Comparison of ENCODE assay signal across 1 cellular context in the genomic region with DNA sequence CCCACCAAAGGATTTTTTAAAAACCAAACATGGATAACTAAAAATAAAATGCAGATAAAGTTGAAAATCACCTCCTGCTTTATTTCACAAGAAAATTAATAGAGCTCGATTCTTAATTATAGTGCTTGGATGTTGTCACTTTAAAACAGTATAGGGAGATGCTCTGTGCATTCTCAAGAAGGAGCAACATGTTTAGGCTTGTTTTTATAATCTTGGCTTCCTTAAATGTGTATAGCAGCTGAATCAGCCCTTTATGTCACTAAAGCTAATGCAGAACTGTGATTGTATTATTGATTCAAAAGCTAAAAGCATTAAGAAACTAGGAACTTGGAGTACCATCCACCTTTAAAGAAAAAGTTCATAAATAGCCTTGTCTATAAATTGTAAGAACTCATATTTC.
TF ChIP-seq lines count a peak whose summit lies in the region.

No MANE protein-coding gene starts in this region.

TF ChIP-seq in IMR-90, 13 proteins besides CTCF, POLR2A, EP300 and RAD21:
- TF ChIP-seq MAFK (IDR thresholded peaks at IDR 0.05; ENCODE audit: low read depth, low read length) (no peak), NFE2L2 (IDR thresholded peaks at IDR 0.05; ENCODE audit: low read depth, low read length) (no peak), USF2 (IDR thresholded peaks at IDR 0.05; ENCODE audit: low read depth, low read length) (no peak), RFX5 (IDR thresholded peaks at IDR 0.05; ENCODE audit: low read depth, low read length) (no peak), MXI1 (IDR thresholded peaks at IDR 0.05; ENCODE audit: borderline replicate concordance, low read depth, low read length) (no peak), CHD1 (IDR thresholded peaks at IDR 0.05; ENCODE audit: low read depth, low read length) (no peak), BHLHE40 (IDR thresholded peaks at IDR 0.05; ENCODE audit: low read depth, low read length) (no peak), CEBPB (IDR thresholded peaks at IDR 0.05; ENCODE audit: low read depth, low read length) (no peak), ELK1 (IDR thresholded peaks at IDR 0.05; ENCODE audit: borderline replicate concordance, low read depth, low read length) (no peak), RCOR1 (IDR thresholded peaks at IDR 0.05; ENCODE audit: insufficient replicate concordance, low read length) (no peak), MAZ (IDR thresholded peaks at IDR 0.05; ENCODE audit: borderline replicate concordance, low read depth, low read length) (no peak), SMC3 (IDR thresholded peaks at IDR 0.05; ENCODE audit: low read depth, low read length) (no peak), FOS (IDR thresholded peaks at IDR 0.05; ENCODE audit: low read depth, low read length) (no peak)
